ENCODE assay signal across 7 cellular contexts in the genomic region with DNA sequence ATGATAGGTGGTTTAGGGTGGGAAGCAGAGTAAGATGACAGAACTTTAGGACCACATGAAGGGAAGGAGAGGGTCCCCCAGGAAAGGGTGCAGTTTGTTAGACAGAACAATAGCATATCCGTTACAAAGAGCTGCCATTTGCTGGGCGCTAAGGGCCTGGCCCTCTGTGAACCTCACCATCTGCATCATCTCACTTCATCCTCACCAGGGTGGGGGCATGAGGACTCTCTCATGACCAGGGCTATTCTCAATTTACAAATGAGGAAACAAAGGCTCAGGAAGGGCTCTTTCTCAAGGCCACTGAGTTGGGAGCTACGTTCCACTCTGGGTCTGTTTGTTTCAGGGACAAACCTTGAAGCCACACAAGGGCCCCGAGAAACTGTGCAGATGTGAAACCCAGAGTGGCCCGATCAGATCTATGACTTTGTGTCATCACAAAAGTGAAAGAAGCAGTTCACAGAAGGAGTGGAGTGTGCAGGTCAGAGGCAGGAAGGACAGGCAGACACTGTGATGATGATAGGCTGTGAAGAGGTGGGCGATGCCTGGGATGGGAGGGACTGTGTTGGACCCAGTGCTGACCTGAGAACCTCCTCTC.
DNase-seq lines count a peak whose midpoint lies in the region; ATAC-seq and TF ChIP-seq lines count a peak whose summit lies in the region.
"Not testable (repeated sequence)": the region's sequence is repeated elsewhere in the genome, so short reads cannot be mapped to it uniquely, and the experiment has no call there.

No MANE protein-coding gene starts in this region.

- H3K27ac Mint-ChIP-seq in activated T-helper 1 cell treated with anti-CD3 and anti-CD28 coated beads, Interleukin-12 subunit alpha, Interleukin-12 subunit beta, Interleukin-2, Interleukin-4 antibody, amounts not matched to agents 30 ng/mL and 10 ng/mL and 1 ng/mL, durations not matched to agents 14 hours and 24 hours and 36 hours, result peak overlapping the region; percentile 82
- H3K27ac Mint-ChIP-seq in naive thymus-derived CD4-positive, alpha-beta T cell, result peak overlapping the region in 1 of 9 donors; percentile 81

- not testable (repeated sequence) for H4K20me1 ChIP-seq in MM.1S (ENCODE audit: insufficient read depth, low read length)

- peaks cover 43% of the 10 kb centered on the region for H3K4me1 Mint-ChIP-seq in activated T-helper 1 cell treated with anti-CD3 and anti-CD28 coated beads, Interleukin-12 subunit alpha, Interleukin-12 subunit beta, Interleukin-2, Interleukin-4 antibody, amounts not matched to agents 30 ng/mL and 10 ng/mL and 1 ng/mL, durations not matched to agents 14 hours and 24 hours and 36 hours (ENCODE audit: low read depth)
- H3K4me1 Mint-ChIP-seq in naive thymus-derived CD4-positive, alpha-beta T cell, result peaks cover 0 to 19% (median 0%) of the 10 kb centered on the region in 7 donors

- peak; percentile 95 for ATAC-seq in GM18873 (IDR thresholded peaks at IDR 0.05; ENCODE audit: low FRiP score, unreplicated experiment)
- peak; percentile 99 for ATAC-seq in GM21390 (IDR thresholded peaks at IDR 0.05; ENCODE audit: unreplicated experiment)
- ATAC-seq in HG02798 (IDR thresholded peaks at IDR 0.05; ENCODE audit: poor library complexity, unreplicated experiment), result peak; percentile 96
- ATAC-seq in HG03139 (IDR thresholded peaks at IDR 0.05; ENCODE audit: unreplicated experiment), result peak; percentile 95
- ATAC-seq in naive thymus-derived CD4-positive, alpha-beta T cell, result peak; percentile 62

- peak overlapping the region; percentile 34; the same call in 1 of the 2 replicates for H3K4me2 ChIP-seq in MM.1S (ENCODE audit: low read depth, low read length)

- POLR2A ChIA-PET in naive thymus-derived CD4-positive, alpha-beta T cell (lab: Charles Lee), result not testable (repeated sequence)

- H3K9ac ChIP-seq in MM.1S (ENCODE audit: low read length), result not testable (repeated sequence)

- not testable (repeated sequence) for H3K27me3 ChIP-seq in MM.1S (replicated peaks; ENCODE audit: insufficient read depth, low read length); naive thymus-derived CD4-positive, alpha-beta T cell (ENCODE audit: control insufficient read depth in 2 of 2, insufficient read depth in 2 of 2, low read length in 2 of 2)

- TF ChIP-seq CTCF in MM.1S (IDR thresholded peaks at IDR 0.05; ENCODE audit: low read length), result not testable (repeated sequence)

- not testable (repeated sequence) for H3K79me2 ChIP-seq in MM.1S (ENCODE audit: low read length)

- peak overlapping the region; percentile 48; the same call in 1 of the 2 replicates for H2AFZ ChIP-seq in MM.1S (ENCODE audit: low read length)

- H3K27me3 Mint-ChIP-seq in activated T-helper 1 cell treated with anti-CD3 and anti-CD28 coated beads, Interleukin-12 subunit alpha, Interleukin-12 subunit beta, Interleukin-2, Interleukin-4 antibody, amounts not matched to agents 30 ng/mL and 10 ng/mL and 1 ng/mL, durations not matched to agents 14 hours and 24 hours and 36 hours (ENCODE audit: insufficient read depth); naive thymus-derived CD4-positive, alpha-beta T cell: not testable (repeated sequence)

- H3K36me3 ChIP-seq in MM.1S (replicated peaks; ENCODE audit: insufficient read depth, low read length); naive thymus-derived CD4-positive, alpha-beta T cell (ENCODE audit: control insufficient read depth in 2 of 3, insufficient read depth in 3 of 3, low read length in 3 of 3): not testable (repeated sequence)

- not testable (repeated sequence) for H3F3A ChIP-seq in MM.1S (ENCODE audit: insufficient read depth, low read length)

- H3K9me3 ChIP-seq in MM.1S (replicated peaks; ENCODE audit: insufficient read depth, low read length); naive thymus-derived CD4-positive, alpha-beta T cell (ENCODE audit: control insufficient read depth in 2 of 3, low read length in 3 of 3): not testable (repeated sequence)

- not testable (repeated sequence) for H3K9me3 Mint-ChIP-seq in activated T-helper 1 cell treated with anti-CD3 and anti-CD28 coated beads, Interleukin-12 subunit alpha, Interleukin-12 subunit beta, Interleukin-2, Interleukin-4 antibody, amounts not matched to agents 30 ng/mL and 10 ng/mL and 1 ng/mL, durations not matched to agents 14 hours and 24 hours and 36 hours; naive thymus-derived CD4-positive, alpha-beta T cell

- H3K4me3 Mint-ChIP-seq in activated T-helper 1 cell treated with anti-CD3 and anti-CD28 coated beads, Interleukin-12 subunit alpha, Interleukin-12 subunit beta, Interleukin-2, Interleukin-4 antibody, amounts not matched to agents 30 ng/mL and 10 ng/mL and 1 ng/mL, durations not matched to agents 14 hours and 24 hours and 36 hours, result peak overlapping the region; percentile 67
- peak overlapping the region in 1 of 10 donors; percentile 37 for H3K4me3 Mint-ChIP-seq in naive thymus-derived CD4-positive, alpha-beta T cell

- DNase-seq in MM.1S, result peak; percentile 31
- DNase-seq in activated T-helper 1 cell treated with anti-CD3 and anti-CD28 coated beads, Interleukin-12 subunit alpha, Interleukin-12 subunit beta, Interleukin-2, Interleukin-4 antibody, amounts not matched to agents 30 ng/mL and 10 ng/mL and 1 ng/mL, durations not matched to agents 14 hours and 24 hours and 36 hours (ENCODE audit: low spot score), result peak; percentile 38
- peak in 1 of 9 donors; percentile 43 for DNase-seq in naive thymus-derived CD4-positive, alpha-beta T cell

- H3K4me1 ChIP-seq in MM.1S (ENCODE audit: low read length); naive thymus-derived CD4-positive, alpha-beta T cell (ENCODE audit: control insufficient read depth in 2 of 2, insufficient read depth in 2 of 2, low read length in 2 of 2): not testable (repeated sequence)

- H3K9me2 ChIP-seq in MM.1S (replicated peaks; ENCODE audit: insufficient read depth, low read length), result not testable (repeated sequence)

- H3K27ac ChIP-seq in MM.1S (ENCODE audit: low read length), result peak overlapping the region; percentile 49; the same call in 1 of the 2 replicates
- not testable (repeated sequence) for H3K27ac ChIP-seq in naive thymus-derived CD4-positive, alpha-beta T cell (ENCODE audit: low read depth, low read length)

- intact Hi-C loops in activated T-helper 1 cell treated with anti-CD3 and anti-CD28 coated beads, Interleukin-12 subunit alpha, Interleukin-12 subunit beta, Interleukin-2, Interleukin-4 antibody, amounts not matched to agents 30 ng/mL and 10 ng/mL and 1 ng/mL, durations not matched to agents 14 hours and 24 hours and 36 hours (cut with micrococcal nuclease); naive thymus-derived CD4-positive, alpha-beta T cell (cut with micrococcal nuclease): not testable (repeated sequence)

- not testable (repeated sequence) for H3K4me3 ChIP-seq in MM.1S (ENCODE audit: low read length); naive thymus-derived CD4-positive, alpha-beta T cell (ENCODE audit: low read length)

- not testable (repeated sequence) for H3K36me3 Mint-ChIP-seq in activated T-helper 1 cell treated with anti-CD3 and anti-CD28 coated beads, Interleukin-12 subunit alpha, Interleukin-12 subunit beta, Interleukin-2, Interleukin-4 antibody, amounts not matched to agents 30 ng/mL and 10 ng/mL and 1 ng/mL, durations not matched to agents 14 hours and 24 hours and 36 hours (ENCODE audit: low read depth); naive thymus-derived CD4-positive, alpha-beta T cell

- CTCF ChIA-PET in naive thymus-derived CD4-positive, alpha-beta T cell (lab: Charles Lee), result not testable (repeated sequence)
